21 cellular contexts compared by ENCODE assay signal in the genomic region with DNA sequence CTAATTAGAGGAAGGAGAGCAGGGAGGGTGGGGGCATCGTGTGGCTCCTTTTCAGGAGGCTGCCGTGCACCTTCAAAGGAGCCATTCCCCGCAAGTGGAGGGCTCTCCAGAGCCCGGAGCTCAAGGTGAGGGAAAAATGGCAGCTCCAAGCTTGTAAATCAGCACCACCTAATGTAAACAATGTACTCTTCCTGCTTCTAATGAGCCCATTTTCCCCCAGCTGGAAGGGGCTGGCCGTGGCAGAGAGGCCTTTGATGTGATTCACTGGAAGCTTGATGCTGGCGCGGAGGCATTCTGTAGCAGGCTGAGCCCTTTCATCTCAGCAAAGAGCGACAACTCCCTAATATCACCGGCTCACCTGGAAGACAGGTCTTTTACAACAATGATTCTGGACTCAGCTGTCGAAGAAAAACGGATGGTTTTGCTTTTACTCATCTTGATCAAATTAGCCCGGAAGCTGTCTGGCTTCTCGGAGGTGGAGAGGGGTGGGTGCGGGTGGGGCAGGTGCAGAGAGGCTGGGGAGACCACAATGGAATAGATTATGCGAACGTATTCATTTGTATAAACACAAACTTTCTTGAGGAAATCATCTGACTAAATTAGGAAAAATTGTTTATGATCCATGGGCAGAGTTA.
DNase-seq lines count a peak whose midpoint lies in the region; ATAC-seq, FAIRE-seq and TF ChIP-seq lines count a peak whose summit lies in the region.
"Had no signal": no experiment of that assay in that cellular context is flagged by ENCODE, and none has a peak within 500 bp of the region (broad histone marks: within the 10 kb centered on the region; RNA-seq: fewer than 3 reads in every experiment).

No MANE protein-coding gene starts in this region.

- H3K9ac ChIP-seq in K562 (ENCODE audit: insufficient read depth in 1 of 2, low read depth in 2 of 2, low read length in 2 of 2) (no peak overlapping the region), neural progenitor cell (no peak overlapping the region)

- no peak for ATAC-seq in K562
- ATAC-seq: SK-N-SH treated with all-trans-retinoic acid at 6 μM for 48 hours had no signal

- H3K4me1 ChIP-seq in K562 (replicated peaks in 1 of 2; ENCODE audit: control insufficient read depth in 2 of 2, insufficient read depth in 2 of 2, low read length in 2 of 2) (peaks cover 28 to 36% of the 10 kb centered on the region in 2 experiments), neural progenitor cell (peaks cover 7% of the 10 kb centered on the region), breast epithelium (no peaks in the 10 kb centered on the region)
- H3K4me1 ChIP-seq: Caco-2 had no signal

- H3K4me3 Mint-ChIP-seq in activated T-cell treated with anti-CD3 and anti-CD28 coated beads, Interleukin-2, amount 50 U/mL, for 24 hours: no peak overlapping the region
- H3K4me3 Mint-ChIP-seq in neural progenitor cell: no peak overlapping the region
- H3K4me3 Mint-ChIP-seq: activated naive CD8-positive, alpha-beta T cell; type B pancreatic cell had no signal

- H3K27me3 ChIP-seq in K562 (ENCODE audit: control insufficient read depth in 2 of 2, insufficient read depth in 2 of 2, low read length in 2 of 2): no peaks in the 10 kb centered on the region
- no peaks in the 10 kb centered on the region for H3K27me3 ChIP-seq in neural progenitor cell
- peaks cover 0 to 2% of the 10 kb centered on the region in 2 donors for H3K27me3 ChIP-seq in breast epithelium
- H3K27me3 ChIP-seq: MG63 had no signal

- H3K27ac ChIP-seq in K562 (ENCODE audit: extremely low read depth, low read depth, low read length) (no peak overlapping the region), neural progenitor cell (no peak overlapping the region), breast epithelium (no peak overlapping the region)
- H3K27ac ChIP-seq: PC-9 had no signal

- TF ChIP-seq POLR2A in K562 (conservative IDR thresholded peaks at IDR 0.05) (no peak), breast epithelium (IDR thresholded peaks at IDR 0.05) (no peak)

- H4K20me1 ChIP-seq in K562 (replicated peaks; ENCODE audit: control insufficient read depth, insufficient read depth, low read length): no peaks in the 10 kb centered on the region
- no peaks in the 10 kb centered on the region for H4K20me1 ChIP-seq in neural progenitor cell (ENCODE audit: low read depth)

- peaks cover 7% of the 10 kb centered on the region for H3K9me3 ChIP-seq in K562 (replicated peaks; ENCODE audit: control insufficient read depth, insufficient read depth, low read depth, low read length)
- H3K9me3 ChIP-seq in neural progenitor cell (ENCODE audit: low read depth): no peaks in the 10 kb centered on the region
- peaks cover 0 to 4% of the 10 kb centered on the region in 2 donors for H3K9me3 ChIP-seq in breast epithelium
- H3K9me3 ChIP-seq: Caco-2, MG63 had no signal

- in situ Hi-C loops in K562 (cut with MboI): no loop called here

- no peak for FAIRE-seq in K562 (lab: Jason Lieb, UNC)
- FAIRE-seq: endometrium, HTR-8/SVneo had no signal

- H3K27me3 Mint-ChIP-seq in activated T-cell treated with anti-CD3 and anti-CD28 coated beads, Interleukin-2, amount 50 U/mL, for 24 hours: peaks cover 22% of the 10 kb centered on the region
- H3K27me3 Mint-ChIP-seq in neural progenitor cell (ENCODE audit: insufficient read depth, low read depth): peaks cover 5% of the 10 kb centered on the region

- H3F3A ChIP-seq in neural progenitor cell (ENCODE audit: low read depth): peaks cover 4% of the 10 kb centered on the region

- H3K36me3 Mint-ChIP-seq in activated T-cell treated with anti-CD3 and anti-CD28 coated beads, Interleukin-2, amount 50 U/mL, for 24 hours (ENCODE audit: low read depth): no peaks in the 10 kb centered on the region
- no peaks in the 10 kb centered on the region for H3K36me3 Mint-ChIP-seq in neural progenitor cell
- H3K36me3 Mint-ChIP-seq: activated naive CD8-positive, alpha-beta T cell; type B pancreatic cell had no signal

- no peak for TF ChIP-seq EP300 in K562 (IDR thresholded peaks at IDR 0.05; ENCODE audit: low read length)

- TF ChIP-seq RAD21 in K562 (CRISPR knock-in tag; conservative IDR thresholded peaks at IDR 0.05 in 1 of 2, IDR thresholded peaks at IDR 0.05 in 1 of 2): no peak

- no peak overlapping the region for H3K4me2 ChIP-seq in K562 (ENCODE audit: insufficient read depth, low read length)
- peak overlapping the region; percentile 43 for H3K4me2 ChIP-seq in neural progenitor cell
- H3K4me2 ChIP-seq: PC-9 had no signal

- POLR2A ChIA-PET in K562 (lab: Yijun Ruan, JAX): interaction anchor here (1.2 to 1.5 kb wide), 2 partner anchors 10 to 73 kb away, joined by 3 to 9 read pairs; no protein-coding TSS in a partner anchor

- TF ChIP-seq CTCF in K562 (IDR thresholded peaks at IDR 0.05 in 2 of 3, conservative IDR thresholded peaks at IDR 0.05 in 1 of 3; ENCODE audit: insufficient read depth in 2 of 3, low read depth in 1 of 3, low read length in 3 of 3) (no peak), neural progenitor cell (IDR thresholded peaks at IDR 0.05) (no peak), breast epithelium (IDR thresholded peaks at IDR 0.05) (no peak)

- BruUV-seq in K562 (replicated peaks; lab: Mats Ljungman, UMichigan): no TSS peak

- H3K9me1 ChIP-seq in K562 (ENCODE audit: control insufficient read depth, insufficient read depth, low read length): no peaks in the 10 kb centered on the region

- H2AFZ ChIP-seq in K562 (ENCODE audit: low read depth, low read length) (peak overlapping the region; percentile 53), neural progenitor cell (replicated peaks) (no peak overlapping the region)
- H2AFZ ChIP-seq: PC-9 had no signal

- peak overlapping the region; percentile 24 for H3K27ac Mint-ChIP-seq in activated T-cell treated with anti-CD3 and anti-CD28 coated beads, Interleukin-2, amount 50 U/mL, for 24 hours
- H3K27ac Mint-ChIP-seq in neural progenitor cell: no peak overlapping the region
- H3K27ac Mint-ChIP-seq: activated naive CD8-positive, alpha-beta T cell; type B pancreatic cell had no signal

- CTCF ChIA-PET in K562 (lab: Yijun Ruan, JAX; ENCODE audit: low intra/inter-chr PET ratio): no interaction called here

- no peaks in the 10 kb centered on the region for H3K79me2 ChIP-seq in K562 (ENCODE audit: control insufficient read depth, insufficient read depth, low read length)
- H3K79me2 ChIP-seq in neural progenitor cell (ENCODE audit: low read depth): no peaks in the 10 kb centered on the region

- no peaks in the 10 kb centered on the region for H3K9me3 Mint-ChIP-seq in activated T-cell treated with anti-CD3 and anti-CD28 coated beads, Interleukin-2, amount 50 U/mL, for 24 hours
- H3K9me3 Mint-ChIP-seq in neural progenitor cell: no peaks in the 10 kb centered on the region

- intact Hi-C loops in K562 (cut with micrococcal nuclease): loop anchor here (10.0 kb wide), 1 partner anchor 68 kb away; no protein-coding TSS in a partner anchor
- intact Hi-C loops in breast epithelium (cut with DNase I; ENCODE audit: low total_unique reads): no loop called here

- no peaks in the 10 kb centered on the region for H3K36me3 ChIP-seq in K562 (ENCODE audit: control insufficient read depth, insufficient read depth, low read length)
- H3K36me3 ChIP-seq in neural progenitor cell: no peaks in the 10 kb centered on the region
- no peaks in the 10 kb centered on the region for H3K36me3 ChIP-seq in breast epithelium
- H3K36me3 ChIP-seq: MG63 had no signal

- 66% methylated on average over 16 of the region's 16 CpGs for WGBS in K562 (ENCODE audit: insufficient coverage, low coverage, missing lambda C conversion rate)

- peaks cover 13% of the 10 kb centered on the region for H3K4me1 Mint-ChIP-seq in activated T-cell treated with anti-CD3 and anti-CD28 coated beads, Interleukin-2, amount 50 U/mL, for 24 hours (ENCODE audit: low read depth)
- H3K4me1 Mint-ChIP-seq in neural progenitor cell: peaks cover 8% of the 10 kb centered on the region

- DNase-seq in activated T-cell treated with anti-CD3 and anti-CD28 coated beads, Interleukin-2, amount 50 U/mL, for 24 hours: no peak
- no peak for DNase-seq in activated T-cell treated with anti-CD3 and anti-CD28 coated beads, Interleukin-2, amount 50 U/mL, for 48 hours
- peak; percentile 57 for DNase-seq in NCI-H2227 (lab: John Stamatoyannopoulos, UW; ENCODE audit: unreplicated experiment)
- no peak for DNase-seq in K562 (ENCODE audit: extremely low read depth in 1 of 4, low spot score in 3 of 4)
- peak; percentile 39 for DNase-seq in neural progenitor cell (ENCODE audit: low spot score)
- no peak for DNase-seq in breast epithelium (ENCODE audit: low spot score in 2 of 2)
- DNase-seq in stimulated activated CD4-positive, alpha-beta T cell treated with anti-CD3 and anti-CD28 coated beads, Interleukin-2, amount 100 ng/mL, for 48 hours: no peak
- no peak for DNase-seq in D341Med (ENCODE audit: low spot score)
- DNase-seq: central memory CD4-positive, alpha-beta T cell; foreskin melanocyte; MG63; NCI-H226; occipital lobe; PC-9; stimulated activated CD4-positive, alpha-beta T cell treated with anti-CD3 and anti-CD28 coated beads, Interleukin-4, amount 100 ng/mL, for 4 hours had no signal

- H3K4me3 ChIP-seq in K562 (no peak overlapping the region), neural progenitor cell (no peak overlapping the region), breast epithelium (no peak overlapping the region)
- H3K4me3 ChIP-seq: MG63, PC-9 had no signal

TF ChIP-seq in K562, 482 proteins besides CTCF, POLR2A, EP300 and RAD21 (continues in another document):
- no peak for TF ChIP-seq FOS (IDR thresholded peaks at IDR 0.05; ENCODE audit: extremely low read depth, insufficient read length)
- no peak for TF ChIP-seq TRIM28 (IDR thresholded peaks at IDR 0.05)
- TF ChIP-seq, protein P1, sequence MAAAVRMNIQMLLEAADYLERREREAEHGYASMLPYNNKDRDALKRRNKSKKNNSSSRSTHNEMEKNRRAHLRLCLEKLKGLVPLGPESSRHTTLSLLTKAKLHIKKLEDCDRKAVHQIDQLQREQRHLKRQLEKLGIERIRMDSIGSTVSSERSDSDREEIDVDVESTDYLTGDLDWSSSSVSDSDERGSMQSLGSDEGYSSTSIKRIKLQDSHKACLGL (CRISPR knock-in tag; IDR thresholded peaks at IDR 0.05; ENCODE audit: borderline replicate concordance, poor library complexity, severe bottlenecking): no peak

Comparison
In these comparisons a context has a peak if more than half of its experiments do, and no peak if none do; other contexts are left out.
1. DNase-seq: peak in NCI-H2227 (single experiment) and neural progenitor cell (single experiment); none in activated T-cell treated with anti-CD3 and anti-CD28 coated beads, Interleukin-2, amount 50 U/mL, for 24 hours (single experiment), activated T-cell treated with anti-CD3 and anti-CD28 coated beads, Interleukin-2, amount 50 U/mL, for 48 hours (0 of 2), K562 (0 of 4), breast epithelium (0 of 2), stimulated activated CD4-positive, alpha-beta T cell treated with anti-CD3 and anti-CD28 coated beads, Interleukin-2, amount 100 ng/mL, for 48 hours (0 of 2) and D341Med (single experiment).